ENCODE assay signal across 2 cellular contexts in the genomic region with DNA sequence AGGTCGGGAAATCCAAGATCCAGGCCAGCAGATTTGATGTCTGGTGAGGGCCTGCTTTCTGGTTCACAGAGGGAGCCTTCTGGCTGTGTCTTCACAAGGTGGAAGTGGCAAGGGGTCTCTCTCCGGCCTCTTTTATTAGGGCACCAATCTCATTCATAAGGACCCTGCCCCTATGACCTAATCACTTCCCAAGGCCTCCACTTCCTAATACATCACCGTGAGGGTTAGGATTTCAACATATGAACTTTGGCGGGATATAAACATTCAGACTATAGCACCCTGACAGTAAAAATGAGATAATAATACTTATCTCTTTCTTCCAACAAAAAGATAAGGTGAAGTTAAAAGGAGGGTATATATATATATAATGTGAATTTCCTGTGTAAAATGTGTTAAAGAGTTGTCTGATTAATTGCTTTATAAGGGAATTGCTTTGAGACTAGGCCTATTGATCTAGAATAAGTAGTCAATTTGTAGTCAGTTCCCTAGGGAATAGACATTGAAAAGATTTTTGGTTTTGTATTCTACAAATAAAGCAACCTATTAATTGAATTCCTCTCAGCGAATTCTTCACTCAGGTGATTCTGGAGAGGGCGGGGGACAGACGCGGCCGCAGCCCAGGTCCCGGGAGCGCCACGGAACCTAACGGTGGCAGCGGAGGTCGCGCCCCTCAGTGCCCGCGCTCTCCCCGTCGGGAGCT.
TF ChIP-seq lines count a peak whose summit lies in the region.

No MANE protein-coding gene starts in this region.

TF ChIP-seq in SK-N-SH, 30 proteins besides CTCF, POLR2A, EP300 and RAD21 (continued from another document):
- TF ChIP-seq, protein P1, sequence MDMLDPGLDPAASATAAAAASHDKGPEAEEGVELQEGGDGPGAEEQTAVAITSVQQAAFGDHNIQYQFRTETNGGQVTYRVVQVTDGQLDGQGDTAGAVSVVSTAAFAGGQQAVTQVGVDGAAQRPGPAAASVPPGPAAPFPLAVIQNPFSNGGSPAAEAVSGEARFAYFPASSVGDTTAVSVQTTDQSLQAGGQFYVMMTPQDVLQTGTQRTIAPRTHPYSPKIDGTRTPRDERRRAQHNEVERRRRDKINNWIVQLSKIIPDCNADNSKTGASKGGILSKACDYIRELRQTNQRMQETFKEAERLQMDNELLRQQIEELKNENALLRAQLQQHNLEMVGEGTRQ (IDR thresholded peaks at IDR 0.05; ENCODE audit: borderline replicate concordance, low read depth, low read length), result no peak
- TF ChIP-seq POLR2AphosphoS5 (IDR thresholded peaks at IDR 0.05; ENCODE audit: low read depth, low read length) (no peak), NFIC (IDR thresholded peaks at IDR 0.05; ENCODE audit: borderline replicate concordance) (no peak)
- TF ChIP-seq, protein P2, sequence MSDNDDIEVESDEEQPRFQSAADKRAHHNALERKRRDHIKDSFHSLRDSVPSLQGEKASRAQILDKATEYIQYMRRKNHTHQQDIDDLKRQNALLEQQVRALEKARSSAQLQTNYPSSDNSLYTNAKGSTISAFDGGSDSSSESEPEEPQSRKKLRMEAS (IDR thresholded peaks at IDR 0.05; ENCODE audit: low read depth), result no peak

TF ChIP-seq in SK-N-SH treated with all-trans-retinoic acid at 6 μM for 48 hours, 23 proteins besides CTCF, POLR2A, EP300 and RAD21 (continued from another document):
- TF ChIP-seq, protein P3, sequence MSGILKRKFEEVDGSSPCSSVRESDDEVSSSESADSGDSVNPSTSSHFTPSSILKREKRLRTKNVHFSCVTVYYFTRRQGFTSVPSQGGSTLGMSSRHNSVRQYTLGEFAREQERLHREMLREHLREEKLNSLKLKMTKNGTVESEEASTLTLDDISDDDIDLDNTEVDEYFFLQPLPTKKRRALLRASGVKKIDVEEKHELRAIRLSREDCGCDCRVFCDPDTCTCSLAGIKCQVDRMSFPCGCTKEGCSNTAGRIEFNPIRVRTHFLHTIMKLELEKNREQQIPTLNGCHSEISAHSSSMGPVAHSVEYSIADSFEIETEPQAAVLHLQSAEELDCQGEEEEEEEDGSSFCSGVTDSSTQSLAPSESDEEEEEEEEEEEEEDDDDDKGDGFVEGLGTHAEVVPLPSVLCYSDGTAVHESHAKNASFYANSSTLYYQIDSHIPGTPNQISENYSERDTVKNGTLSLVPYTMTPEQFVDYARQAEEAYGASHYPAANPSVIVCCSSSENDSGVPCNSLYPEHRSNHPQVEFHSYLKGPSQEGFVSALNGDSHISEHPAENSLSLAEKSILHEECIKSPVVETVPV (CRISPR knock-in tag; IDR thresholded peaks at IDR 0.05), result no peak
- TF ChIP-seq, protein P4, sequence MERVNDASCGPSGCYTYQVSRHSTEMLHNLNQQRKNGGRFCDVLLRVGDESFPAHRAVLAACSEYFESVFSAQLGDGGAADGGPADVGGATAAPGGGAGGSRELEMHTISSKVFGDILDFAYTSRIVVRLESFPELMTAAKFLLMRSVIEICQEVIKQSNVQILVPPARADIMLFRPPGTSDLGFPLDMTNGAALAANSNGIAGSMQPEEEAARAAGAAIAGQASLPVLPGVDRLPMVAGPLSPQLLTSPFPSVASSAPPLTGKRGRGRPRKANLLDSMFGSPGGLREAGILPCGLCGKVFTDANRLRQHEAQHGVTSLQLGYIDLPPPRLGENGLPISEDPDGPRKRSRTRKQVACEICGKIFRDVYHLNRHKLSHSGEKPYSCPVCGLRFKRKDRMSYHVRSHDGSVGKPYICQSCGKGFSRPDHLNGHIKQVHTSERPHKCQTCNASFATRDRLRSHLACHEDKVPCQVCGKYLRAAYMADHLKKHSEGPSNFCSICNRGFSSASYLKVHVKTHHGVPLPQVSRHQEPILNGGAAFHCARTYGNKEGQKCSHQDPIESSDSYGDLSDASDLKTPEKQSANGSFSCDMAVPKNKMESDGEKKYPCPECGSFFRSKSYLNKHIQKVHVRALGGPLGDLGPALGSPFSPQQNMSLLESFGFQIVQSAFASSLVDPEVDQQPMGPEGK (CRISPR knock-in tag; IDR thresholded peaks at IDR 0.05; ENCODE audit: borderline replicate concordance), result no peak
- TF ChIP-seq ZNF565 (CRISPR knock-in tag; conservative IDR thresholded peaks at IDR 0.05; ENCODE audit: low read depth) (no peak), SNAI2 (CRISPR knock-in tag; IDR thresholded peaks at IDR 0.05) (no peak), ZNF8 (CRISPR knock-in tag; IDR thresholded peaks at IDR 0.05) (no peak), GLIS3 (CRISPR knock-in tag; IDR thresholded peaks at IDR 0.05) (no peak), PPARA (CRISPR knock-in tag; IDR thresholded peaks at IDR 0.05; ENCODE audit: borderline replicate concordance) (no peak), TOX (CRISPR knock-in tag; IDR thresholded peaks at IDR 0.05; ENCODE audit: borderline replicate concordance) (no peak), ZNF70 (CRISPR knock-in tag; IDR thresholded peaks at IDR 0.05) (no peak), RARB (CRISPR knock-in tag; IDR thresholded peaks at IDR 0.05) (no peak), ZFP3 (CRISPR knock-in tag; IDR thresholded peaks at IDR 0.05) (no peak), BACH2 (CRISPR knock-in tag; IDR thresholded peaks at IDR 0.05; ENCODE audit: borderline replicate concordance) (no peak), ZFP30 (CRISPR knock-in tag; IDR thresholded peaks at IDR 0.05) (no peak), TCF4 (CRISPR knock-in tag; IDR thresholded peaks at IDR 0.05; ENCODE audit: borderline replicate concordance) (no peak), ARNTL (CRISPR knock-in tag; IDR thresholded peaks at IDR 0.05; ENCODE audit: borderline replicate concordance, low read depth) (no peak)
- TF ChIP-seq, protein P5, sequence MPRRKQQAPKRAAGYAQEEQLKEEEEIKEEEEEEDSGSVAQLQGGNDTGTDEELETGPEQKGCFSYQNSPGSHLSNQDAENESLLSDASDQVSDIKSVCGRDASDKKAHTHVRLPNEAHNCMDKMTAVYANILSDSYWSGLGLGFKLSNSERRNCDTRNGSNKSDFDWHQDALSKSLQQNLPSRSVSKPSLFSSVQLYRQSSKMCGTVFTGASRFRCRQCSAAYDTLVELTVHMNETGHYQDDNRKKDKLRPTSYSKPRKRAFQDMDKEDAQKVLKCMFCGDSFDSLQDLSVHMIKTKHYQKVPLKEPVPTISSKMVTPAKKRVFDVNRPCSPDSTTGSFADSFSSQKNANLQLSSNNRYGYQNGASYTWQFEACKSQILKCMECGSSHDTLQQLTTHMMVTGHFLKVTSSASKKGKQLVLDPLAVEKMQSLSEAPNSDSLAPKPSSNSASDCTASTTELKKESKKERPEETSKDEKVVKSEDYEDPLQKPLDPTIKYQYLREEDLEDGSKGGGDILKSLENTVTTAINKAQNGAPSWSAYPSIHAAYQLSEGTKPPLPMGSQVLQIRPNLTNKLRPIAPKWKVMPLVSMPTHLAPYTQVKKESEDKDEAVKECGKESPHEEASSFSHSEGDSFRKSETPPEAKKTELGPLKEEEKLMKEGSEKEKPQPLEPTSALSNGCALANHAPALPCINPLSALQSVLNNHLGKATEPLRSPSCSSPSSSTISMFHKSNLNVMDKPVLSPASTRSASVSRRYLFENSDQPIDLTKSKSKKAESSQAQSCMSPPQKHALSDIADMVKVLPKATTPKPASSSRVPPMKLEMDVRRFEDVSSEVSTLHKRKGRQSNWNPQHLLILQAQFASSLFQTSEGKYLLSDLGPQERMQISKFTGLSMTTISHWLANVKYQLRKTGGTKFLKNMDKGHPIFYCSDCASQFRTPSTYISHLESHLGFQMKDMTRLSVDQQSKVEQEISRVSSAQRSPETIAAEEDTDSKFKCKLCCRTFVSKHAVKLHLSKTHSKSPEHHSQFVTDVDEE (CRISPR knock-in tag; IDR thresholded peaks at IDR 0.05), result no peak
- TF ChIP-seq, protein P6, sequence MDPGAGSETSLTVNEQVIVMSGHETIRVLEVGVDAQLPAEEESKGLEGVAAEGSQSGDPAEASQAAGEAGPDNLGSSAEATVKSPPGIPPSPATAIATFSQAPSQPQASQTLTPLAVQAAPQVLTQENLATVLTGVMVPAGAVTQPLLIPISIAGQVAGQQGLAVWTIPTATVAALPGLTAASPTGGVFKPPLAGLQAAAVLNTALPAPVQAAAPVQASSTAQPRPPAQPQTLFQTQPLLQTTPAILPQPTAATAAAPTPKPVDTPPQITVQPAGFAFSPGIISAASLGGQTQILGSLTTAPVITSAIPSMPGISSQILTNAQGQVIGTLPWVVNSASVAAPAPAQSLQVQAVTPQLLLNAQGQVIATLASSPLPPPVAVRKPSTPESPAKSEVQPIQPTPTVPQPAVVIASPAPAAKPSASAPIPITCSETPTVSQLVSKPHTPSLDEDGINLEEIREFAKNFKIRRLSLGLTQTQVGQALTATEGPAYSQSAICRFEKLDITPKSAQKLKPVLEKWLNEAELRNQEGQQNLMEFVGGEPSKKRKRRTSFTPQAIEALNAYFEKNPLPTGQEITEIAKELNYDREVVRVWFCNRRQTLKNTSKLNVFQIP (CRISPR knock-in tag; IDR thresholded peaks at IDR 0.05; ENCODE audit: borderline replicate concordance, low read depth), result no peak
TF ChIP-seq in SK-N-SH treated with all-trans-retinoic acid at 6 μM for 48 hours: peak in this region for 0.
